15 cellular contexts compared by ENCODE assay signal in genomic region chr13:38880397-38880796, GRCh38.
DNase-seq lines count a peak whose midpoint lies in the region; ATAC-seq and TF ChIP-seq lines count a peak whose summit lies in the region.
"Had no signal": no experiment of that assay in that cellular context is flagged by ENCODE, and none has a peak within 500 bp of the region (broad histone marks: within the 10 kb centered on the region; RNA-seq: fewer than 3 reads in every experiment).

No MANE protein-coding gene starts in this region.

- H3K56ac ChIP-seq in IMR-90 (ENCODE audit: extremely low read depth, insufficient read depth, low read length), result no peak overlapping the region

- H2AK5ac ChIP-seq in IMR-90 (ENCODE audit: low read depth, low read length), result no peak overlapping the region

- TF ChIP-seq POLR2A in IMR-90 (IDR thresholded peaks at IDR 0.05; ENCODE audit: low read depth, low read length) (no peak), breast epithelium (IDR thresholded peaks at IDR 0.05) (no peak)

- H2AFZ ChIP-seq in IMR-90 (replicated peaks; ENCODE audit: low read length, poor library complexity), result peak overlapping the region; percentile 38
- H2AFZ ChIP-seq in neural progenitor cell (replicated peaks), result no peak overlapping the region
- H2AFZ ChIP-seq: GM23338 had no signal

- H3K4me2 ChIP-seq in IMR-90 (ENCODE audit: low read depth, low read length) (no peak overlapping the region), neural progenitor cell (no peak overlapping the region)
- H3K4me2 ChIP-seq: A549, GM23338 had no signal

- no peak for DNase-seq in IMR-90
- DNase-seq in NCI-H82 (lab: John Stamatoyannopoulos, UW), result peak; percentile 82
- no peak for DNase-seq in neural progenitor cell (ENCODE audit: low spot score)
- DNase-seq in upper lobe of right lung, result no peak
- DNase-seq in NOMO-1 treated with DMSO at 0.1 percent for 48 hours (lab: John Stamatoyannopoulos, UW; ENCODE audit: unreplicated experiment), result no peak
- no peak for DNase-seq in breast epithelium (ENCODE audit: low spot score in 2 of 2)
- DNase-seq: CD8-positive, alpha-beta T cell; COR-L47; DND-41; GDM1; H9 had no signal

- no peaks in the 10 kb centered on the region for H3K9me3 ChIP-seq in IMR-90 (ENCODE audit: control insufficient read depth, insufficient read depth, low read length)
- no peaks in the 10 kb centered on the region for H3K9me3 ChIP-seq in neural progenitor cell (ENCODE audit: low read depth)
- no peaks in the 10 kb centered on the region for H3K9me3 ChIP-seq in upper lobe of right lung
- H3K9me3 ChIP-seq in breast epithelium, result no peaks in the 10 kb centered on the region
- H3K9me3 ChIP-seq: A549 had no signal

- POLR2A ChIA-PET in IMR-90 (lab: Charles Lee; ENCODE audit: unreplicated experiment), result no interaction called here

- H3K27me3 Mint-ChIP-seq in neural progenitor cell (ENCODE audit: insufficient read depth, low read depth), result no peaks in the 10 kb centered on the region

- H3K4me3 ChIP-seq in IMR-90 (ENCODE audit: insufficient read depth, low read depth, low read length) (no peak overlapping the region), neural progenitor cell (no peak overlapping the region), upper lobe of right lung (no peak overlapping the region), breast epithelium (no peak overlapping the region)
- H3K4me3 ChIP-seq: A549, GM23338 had no signal

- CTCF ChIA-PET in IMR-90 (lab: Yijun Ruan, JAX), result no interaction called here

- no peak overlapping the region for H2AK9ac ChIP-seq in IMR-90 (replicated peaks; ENCODE audit: low read depth, low read length, poor library complexity)

- H4K5ac ChIP-seq in IMR-90 (ENCODE audit: low read depth, low read length), result no peak overlapping the region

- H3K18ac ChIP-seq in IMR-90 (ENCODE audit: low read depth, low read length), result no peak overlapping the region

- TF ChIP-seq CTCF in IMR-90 (conservative IDR thresholded peaks at IDR 0.05; ENCODE audit: low read depth, low read length), result no peak
- TF ChIP-seq CTCF in neural progenitor cell (IDR thresholded peaks at IDR 0.05), result no peak
- no peak for TF ChIP-seq CTCF in upper lobe of right lung (IDR thresholded peaks at IDR 0.05)
- TF ChIP-seq CTCF in breast epithelium (IDR thresholded peaks at IDR 0.05), result no peak

- H3K4me1 ChIP-seq in IMR-90 (ENCODE audit: control insufficient read depth, insufficient read depth, low read length) (no peaks in the 10 kb centered on the region), neural progenitor cell (peaks cover 7% of the 10 kb centered on the region), upper lobe of right lung (no peaks in the 10 kb centered on the region), breast epithelium (no peaks in the 10 kb centered on the region)
- H3K4me1 ChIP-seq: A549 had no signal

- intact Hi-C loops in IMR-90 (cut with micrococcal nuclease), result no loop called here
- intact Hi-C loops in upper lobe of right lung (cut with DNase I), result no loop called here
- intact Hi-C loops in breast epithelium (cut with DNase I; ENCODE audit: low total_unique reads), result no loop called here

- H3K79me2 ChIP-seq in neural progenitor cell (ENCODE audit: low read depth), result no peaks in the 10 kb centered on the region

- H3K4me1 Mint-ChIP-seq in neural progenitor cell, result peaks cover 23% of the 10 kb centered on the region
- H3K4me1 Mint-ChIP-seq: CD14-positive monocyte had no signal

- BruUV-seq in IMR-90 (replicated peaks; lab: Mats Ljungman, UMichigan), result no TSS peak

- no peak overlapping the region for H3K9ac ChIP-seq in IMR-90 (ENCODE audit: low read depth, low read length)
- no peak overlapping the region for H3K9ac ChIP-seq in neural progenitor cell

- H3K9me1 ChIP-seq in IMR-90 (ENCODE audit: insufficient read depth, low read length), result no peaks in the 10 kb centered on the region

- no peaks in the 10 kb centered on the region for H3K79me1 ChIP-seq in IMR-90 (ENCODE audit: low read depth in 1 of 2, low read length in 2 of 2)

- no peak for TF ChIP-seq RAD21 in IMR-90 (IDR thresholded peaks at IDR 0.05; ENCODE audit: low read length)

- H3F3A ChIP-seq in neural progenitor cell (ENCODE audit: low read depth), result no peaks in the 10 kb centered on the region

- H3K4me3 Mint-ChIP-seq in neural progenitor cell, result no peak overlapping the region
- H3K4me3 Mint-ChIP-seq: CD14-positive monocyte; CD8-positive, alpha-beta T cell; GM23338; H9 had no signal

- H4K8ac ChIP-seq in IMR-90 (ENCODE audit: low read depth in 2 of 2, low read length in 2 of 2), result no peak overlapping the region

- WGBS in IMR-90 (ENCODE audit: extremely low coverage in 2 of 2, insufficient read length in 1 of 2), 2 experiments, result no CpG with 5 or more reads among the region's 5 CpGs

- peaks cover 3% of the 10 kb centered on the region for H3K36me3 Mint-ChIP-seq in neural progenitor cell
- H3K36me3 Mint-ChIP-seq: CD14-positive monocyte; CD8-positive, alpha-beta T cell had no signal

- H2BK120ac ChIP-seq in IMR-90 (ENCODE audit: low read depth, low read length), result no peak overlapping the region

- dilution Hi-C loops in IMR-90 (cut with HindIII; ENCODE audit: low sequenced_read_pairs, unreplicated experiment), result no loop called here

- no peak overlapping the region for H2BK5ac ChIP-seq in IMR-90 (ENCODE audit: low read depth, low read length, poor library complexity, severe bottlenecking)

- H3K27ac ChIP-seq in IMR-90 (ENCODE audit: insufficient read depth, low read length) (no peak overlapping the region), neural progenitor cell (no peak overlapping the region), upper lobe of right lung (no peak overlapping the region), breast epithelium (no peak overlapping the region)
- H3K27ac ChIP-seq: A549 had no signal

- no peak overlapping the region for H3K23ac ChIP-seq in IMR-90 (ENCODE audit: low read depth, low read length)

- no peak overlapping the region for H4K91ac ChIP-seq in IMR-90 (ENCODE audit: insufficient read depth, low read depth, low read length)

- ATAC-seq in IMR-90 (ENCODE audit: low read depth), result no peak
- peak; percentile 42 for ATAC-seq in upper lobe of right lung
- no peak for ATAC-seq in HG03565 (IDR thresholded peaks at IDR 0.05; ENCODE audit: unreplicated experiment)
- ATAC-seq: A549; CD8-positive, alpha-beta T cell; GM23338 had no signal

- in situ Hi-C loops in IMR-90 (cut with MboI; ENCODE audit: low sequenced_read_pairs), result no loop called here

- no peak overlapping the region for H2BK20ac ChIP-seq in IMR-90 (ENCODE audit: low read depth, low read length)

- no peak overlapping the region for H2BK15ac ChIP-seq in IMR-90 (ENCODE audit: low read depth, low read length)

- no peak overlapping the region for H3K14ac ChIP-seq in IMR-90 (replicated peaks; ENCODE audit: low read depth, low read length)

- H3K27me3 ChIP-seq in IMR-90 (ENCODE audit: control insufficient read depth, insufficient read depth, low read length) (no peaks in the 10 kb centered on the region), neural progenitor cell (no peaks in the 10 kb centered on the region), upper lobe of right lung (no peaks in the 10 kb centered on the region), breast epithelium (no peaks in the 10 kb centered on the region)

- no peaks in the 10 kb centered on the region for H4K20me1 ChIP-seq in IMR-90 (ENCODE audit: insufficient read depth, low read length)
- H4K20me1 ChIP-seq in neural progenitor cell (ENCODE audit: low read depth), result no peaks in the 10 kb centered on the region

- peak overlapping the region; percentile 42 for H3K27ac Mint-ChIP-seq in neural progenitor cell
- H3K27ac Mint-ChIP-seq: CD14-positive monocyte; CD8-positive, alpha-beta T cell; GM23338; H9 had no signal

- no peak overlapping the region for H3K4ac ChIP-seq in IMR-90 (ENCODE audit: low read depth, low read length)

- H3K9me3 Mint-ChIP-seq in neural progenitor cell, result no peaks in the 10 kb centered on the region
- H3K9me3 Mint-ChIP-seq: CD8-positive, alpha-beta T cell; GM23338; H9 had no signal

- H3K36me3 ChIP-seq in IMR-90 (ENCODE audit: control insufficient read depth, insufficient read depth, low read length) (no peaks in the 10 kb centered on the region), neural progenitor cell (no peaks in the 10 kb centered on the region), upper lobe of right lung (no peaks in the 10 kb centered on the region), breast epithelium (no peaks in the 10 kb centered on the region)

TF ChIP-seq in IMR-90, 13 proteins besides CTCF, POLR2A, EP300 and RAD21:
- TF ChIP-seq USF2 (IDR thresholded peaks at IDR 0.05; ENCODE audit: low read depth, low read length) (no peak), CEBPB (IDR thresholded peaks at IDR 0.05; ENCODE audit: low read depth, low read length) (no peak), BHLHE40 (IDR thresholded peaks at IDR 0.05; ENCODE audit: low read depth, low read length) (no peak), RCOR1 (IDR thresholded peaks at IDR 0.05; ENCODE audit: insufficient replicate concordance, low read length) (no peak), FOS (IDR thresholded peaks at IDR 0.05; ENCODE audit: low read depth, low read length) (no peak), MAZ (IDR thresholded peaks at IDR 0.05; ENCODE audit: borderline replicate concordance, low read depth, low read length) (no peak)
